ENCODE assay signal across 1 cellular context in genomic region chr9:75089369-75089766, GRCh38.
A peak's percentile ranks its signal among the peaks of the same experiment; 100 is the strongest.
TF ChIP-seq lines count a peak whose summit lies in the region.

No MANE protein-coding gene starts in this region.

TF ChIP-seq in HepG2, 621 proteins besides CTCF, POLR2A, EP300 and RAD21:
- TF ChIP-seq CREB1 (IDR thresholded peaks at IDR 0.05): peak; percentile 13; the same call in 1 of the 2 replicates
- no peak for TF ChIP-seq CREB1 (CRISPR knock-in tag; IDR thresholded peaks at IDR 0.05)
- TF ChIP-seq POLR2AphosphoS5 (IDR thresholded peaks at IDR 0.05; ENCODE audit: low read depth, low read length): no peak
